ENCODE assay signal across 1 cellular context in genomic region chr13:20681476-20681875, GRCh38. TPM values are rescaled to one million over a fixed set of nuclear protein-coding genes. Genes with fewer than 3 reads are reported as not detected.
"Had no signal": no experiment of that assay in that cellular context is flagged by ENCODE, and none has a peak within 500 bp of the region (broad histone marks: within the 10 kb centered on the region; RNA-seq: fewer than 3 reads in every experiment).

No MANE protein-coding gene starts in this region.

RNA-seq across cellular contexts. Expression of gene IL17D, which starts 22.0 kb away (rescaled TPM):
- total RNA-seq: ascending aorta had no signal
